ENCODE assay signal across 25 cellular contexts in genomic region chr20:59678286-59678685, GRCh38.
DNase-seq lines count a peak whose midpoint lies in the region; ATAC-seq and TF ChIP-seq lines count a peak whose summit lies in the region.
"Had no signal": no experiment of that assay in that cellular context is flagged by ENCODE, and none has a peak within 500 bp of the region (broad histone marks: within the 10 kb centered on the region; RNA-seq: fewer than 3 reads in every experiment).

No MANE protein-coding gene starts in this region.

- H3K27ac Mint-ChIP-seq in brain (peak overlapping the region in 4 of 5 experiments; percentile 26 to 93 (median 78)), glutamatergic neuron (ENCODE audit: unreplicated experiment) (peak overlapping the region; percentile 63)
- H3K27ac Mint-ChIP-seq: activated CD4-positive, alpha-beta T cell treated with anti-CD3 and anti-CD28 coated beads for 36 hours; activated naive CD8-positive, alpha-beta T cell treated with anti-CD3 and anti-CD28 coated beads, Interleukin-2, amount 50 U/mL, for 24 hours; stimulated activated naive CD8-positive, alpha-beta T cell treated with anti-CD3 and anti-CD28 coated beads, Interleukin-15, Interleukin-2, amounts not matched to agents 100 ng/mL and 50 ng/mL, for 24 hours; T-helper 2 cell treated with Interferon-gamma antibody and Interleukin-4, amounts not matched to agents 5 μg/mL and 100 μg/mL, for 36 hours had no signal

- H3K36me3 Mint-ChIP-seq in brain (no peaks in the 10 kb centered on the region), glutamatergic neuron (ENCODE audit: unreplicated experiment) (peaks cover 7% of the 10 kb centered on the region)

- TF ChIP-seq CTCF in brain (conservative IDR thresholded peaks at IDR 0.05) (no peak), glutamatergic neuron (IDR thresholded peaks at IDR 0.05; ENCODE audit: partially characterized antibody, unreplicated experiment) (no peak)

- ATAC-seq in HG03139 (IDR thresholded peaks at IDR 0.05; ENCODE audit: unreplicated experiment) = no peak
- ATAC-seq: activated CD4-positive, alpha-beta T cell treated with anti-CD3 and anti-CD28 coated beads for 36 hours; activated naive CD8-positive, alpha-beta T cell treated with anti-CD3 and anti-CD28 coated beads, Interleukin-2, amount 50 U/mL, for 24 hours; GM12878; Right ventricle myocardium inferior had no signal

- peak; percentile 21 for DNase-seq in DMS 273 treated with DMSO at 0.1 percent for 48 hours (lab: John Stamatoyannopoulos, UW)
- DNase-seq in glutamatergic neuron = no peak
- peak; percentile 59 for DNase-seq in putamen (ENCODE audit: low spot score)
- DNase-seq in cortex of kidney (lab: John Stamatoyannopoulos, UW) = no peak
- DNase-seq in activated effector memory CD4-positive, alpha-beta T cell treated with anti-CD3 and anti-CD28 coated beads, Interleukin-2, amount 50 U/mL, for 16 hours = no peak
- DNase-seq: ACHN; activated CD4-positive, alpha-beta T cell treated with anti-CD3 and anti-CD28 coated beads for 36 hours; activated gamma-delta T cell treated with Interleukin-2 at 50 U/mL for 16 hours; activated naive CD8-positive, alpha-beta T cell treated with anti-CD3 and anti-CD28 coated beads, Interleukin-2, amount 50 U/mL, for 24 hours; activated T-cell treated with anti-CD3 and anti-CD28 coated beads, Interleukin-2, amount 50 U/mL, for 1 hour; effector memory CD4-positive, alpha-beta T cell; erythroblast; foreskin fibroblast; GM23248; left ventricle myocardium inferior; NCI-H1436 treated with DMSO at 0.1 percent for 48 hours; NCI-H2107; NCI-H524 treated with DMSO at 0.1 percent for 48 hours; tibial artery had no signal

- peaks cover 0 to 2% (median 0%) of the 10 kb centered on the region in 5 experiments for H3K9me3 Mint-ChIP-seq in brain
- H3K9me3 Mint-ChIP-seq in glutamatergic neuron (ENCODE audit: unreplicated experiment) = peaks cover 10% of the 10 kb centered on the region
- H3K9me3 Mint-ChIP-seq: activated naive CD8-positive, alpha-beta T cell treated with anti-CD3 and anti-CD28 coated beads, Interleukin-2, amount 50 U/mL, for 24 hours; stimulated activated naive CD8-positive, alpha-beta T cell treated with anti-CD3 and anti-CD28 coated beads, Interleukin-15, Interleukin-2, amounts not matched to agents 100 ng/mL and 50 ng/mL, for 24 hours; T-helper 2 cell treated with Interferon-gamma antibody and Interleukin-4, amounts not matched to agents 5 μg/mL and 100 μg/mL, for 36 hours had no signal

- H3K4me1 Mint-ChIP-seq in brain = peaks cover 49% of the 10 kb centered on the region
- H3K4me1 Mint-ChIP-seq in glutamatergic neuron (ENCODE audit: low read depth, unreplicated experiment) = peaks cover 43% of the 10 kb centered on the region
- H3K4me1 Mint-ChIP-seq: activated CD4-positive, alpha-beta T cell treated with anti-CD3 and anti-CD28 coated beads for 36 hours; activated naive CD8-positive, alpha-beta T cell treated with anti-CD3 and anti-CD28 coated beads, Interleukin-2, amount 50 U/mL, for 24 hours had no signal

- H3K4me3 Mint-ChIP-seq in brain = peak overlapping the region in 3 of 5 experiments; percentile 60 to 65 (median 61)
- H3K4me3 Mint-ChIP-seq in glutamatergic neuron (ENCODE audit: unreplicated experiment) = peak overlapping the region; percentile 74
- H3K4me3 Mint-ChIP-seq: activated CD4-positive, alpha-beta T cell treated with anti-CD3 and anti-CD28 coated beads for 36 hours; activated naive CD8-positive, alpha-beta T cell treated with anti-CD3 and anti-CD28 coated beads, Interleukin-2, amount 50 U/mL, for 24 hours; stimulated activated naive CD8-positive, alpha-beta T cell treated with anti-CD3 and anti-CD28 coated beads, Interleukin-15, Interleukin-2, amounts not matched to agents 100 ng/mL and 50 ng/mL, for 24 hours; T-helper 2 cell treated with Interferon-gamma antibody and Interleukin-4, amounts not matched to agents 5 μg/mL and 100 μg/mL, for 36 hours had no signal

- no peaks in the 10 kb centered on the region for H3K27me3 Mint-ChIP-seq in brain
- peaks cover 14% of the 10 kb centered on the region for H3K27me3 Mint-ChIP-seq in glutamatergic neuron (ENCODE audit: unreplicated experiment)

Comparison
In these comparisons a context has a peak if more than half of its experiments do, and no peak if none do; other contexts are left out.
1. DNase-seq: peak in DMS 273 treated with DMSO at 0.1 percent for 48 hours (single experiment) and putamen (single experiment); none in glutamatergic neuron (single experiment), cortex of kidney (single experiment) and activated effector memory CD4-positive, alpha-beta T cell treated with anti-CD3 and anti-CD28 coated beads, Interleukin-2, amount 50 U/mL, for 16 hours (single experiment).